ENCODE assay signal across 17 cellular contexts in genomic region chr5:96742519-96742918, GRCh38.
DNase-seq lines count a peak whose midpoint lies in the region; ATAC-seq, FAIRE-seq and TF ChIP-seq lines count a peak whose summit lies in the region.
"Had no signal": no experiment of that assay in that cellular context is flagged by ENCODE, and none has a peak within 500 bp of the region (broad histone marks: within the 10 kb centered on the region; RNA-seq: fewer than 3 reads in every experiment).

No MANE protein-coding gene starts in this region.

- H3K4me3 ChIP-seq in RWPE2 (ENCODE audit: severe bottlenecking) = no peak overlapping the region
- no peak overlapping the region for H3K4me3 ChIP-seq in right atrium auricular region
- H3K4me3 ChIP-seq in osteoblast (ENCODE audit: insufficient read depth, low read length) = no peak overlapping the region
- H3K4me3 ChIP-seq in small intestine (ENCODE audit: low read depth in 1 of 2, low read length in 2 of 2) = no peak overlapping the region

- H3K79me2 ChIP-seq in osteoblast (ENCODE audit: insufficient read depth, low read length) = no peaks in the 10 kb centered on the region

- no peak for FAIRE-seq in small intestine (lab: Jason Lieb, UNC)
- FAIRE-seq: HepG2, RCC 7860 had no signal

- peaks cover 90% of the 10 kb centered on the region for H3K36me3 Mint-ChIP-seq in activated T-cell treated with anti-CD3 and anti-CD28 coated beads, Interleukin-2, amount 50 U/mL, for 24 hours (ENCODE audit: low read depth)
- peaks cover 49% of the 10 kb centered on the region for H3K36me3 Mint-ChIP-seq in stimulated activated memory B cell treated with anti-CD40 and anti-IgM and Interleukin-4, amounts not matched to agents 10 μg/mL and 1 μg/mL and 100 μg/mL, for 72 hours
- H3K36me3 Mint-ChIP-seq in osteocyte (ENCODE audit: unreplicated experiment) = peaks cover 53% of the 10 kb centered on the region

- no peak overlapping the region for H2AFZ ChIP-seq in osteoblast (ENCODE audit: low read length)

- WGBS in small intestine, 3 donors = 67 to 86% (median 81%) methylated on average over 9 of the region's 9 CpGs

- no peak overlapping the region for H3K4me3 Mint-ChIP-seq in activated T-cell treated with anti-CD3 and anti-CD28 coated beads, Interleukin-2, amount 50 U/mL, for 24 hours
- no peak overlapping the region for H3K4me3 Mint-ChIP-seq in stimulated activated memory B cell treated with anti-CD40 and anti-IgM and Interleukin-4, amounts not matched to agents 10 μg/mL and 1 μg/mL and 100 μg/mL, for 72 hours
- no peak overlapping the region for H3K4me3 Mint-ChIP-seq in osteocyte (ENCODE audit: unreplicated experiment)
- H3K4me3 Mint-ChIP-seq: CD4-positive, alpha-beta T cell; nephron had no signal

- H3K27ac Mint-ChIP-seq in activated T-cell treated with anti-CD3 and anti-CD28 coated beads, Interleukin-2, amount 50 U/mL, for 24 hours = peak overlapping the region; percentile 48
- H3K27ac Mint-ChIP-seq in stimulated activated memory B cell treated with anti-CD40 and anti-IgM and Interleukin-4, amounts not matched to agents 10 μg/mL and 1 μg/mL and 100 μg/mL, for 72 hours = peak overlapping the region; percentile 61
- no peak overlapping the region for H3K27ac Mint-ChIP-seq in osteocyte (ENCODE audit: unreplicated experiment)
- H3K27ac Mint-ChIP-seq: CD4-positive, alpha-beta T cell had no signal

- ATAC-seq in RWPE2 (ENCODE audit: low read depth) = no peak
- ATAC-seq in stimulated activated memory B cell treated with anti-CD40 and anti-IgM and Interleukin-4, amounts not matched to agents 10 μg/mL and 1 μg/mL and 100 μg/mL, for 72 hours = no peak
- ATAC-seq: HepG2 had no signal

- peaks cover 3% of the 10 kb centered on the region for H3K4me1 ChIP-seq in RWPE2 (ENCODE audit: insufficient read depth, poor library complexity, severe bottlenecking)
- peaks cover 0 to 59% of the 10 kb centered on the region in 2 donors for H3K4me1 ChIP-seq in right atrium auricular region
- H3K4me1 ChIP-seq in osteoblast (ENCODE audit: insufficient read depth, low read length) = peaks cover 3% of the 10 kb centered on the region
- H3K4me1 ChIP-seq in small intestine (ENCODE audit: control insufficient read depth in 2 of 2, insufficient read depth in 1 of 2, low read depth in 1 of 2, low read length in 1 of 2) = no peaks in the 10 kb centered on the region

- H3K4me1 Mint-ChIP-seq in activated T-cell treated with anti-CD3 and anti-CD28 coated beads, Interleukin-2, amount 50 U/mL, for 24 hours (ENCODE audit: low read depth) = peaks cover 34% of the 10 kb centered on the region
- H3K4me1 Mint-ChIP-seq in stimulated activated memory B cell treated with anti-CD40 and anti-IgM and Interleukin-4, amounts not matched to agents 10 μg/mL and 1 μg/mL and 100 μg/mL, for 72 hours = no peaks in the 10 kb centered on the region
- H3K4me1 Mint-ChIP-seq in osteocyte (ENCODE audit: unreplicated experiment) = no peaks in the 10 kb centered on the region
- H3K4me1 Mint-ChIP-seq: nephron had no signal

- H3K9me3 ChIP-seq in RWPE2 (ENCODE audit: severe bottlenecking) = no peaks in the 10 kb centered on the region
- no peaks in the 10 kb centered on the region for H3K9me3 ChIP-seq in right atrium auricular region
- no peaks in the 10 kb centered on the region for H3K9me3 ChIP-seq in osteoblast (ENCODE audit: low read depth, low read length)
- no peaks in the 10 kb centered on the region for H3K9me3 ChIP-seq in small intestine (ENCODE audit: control insufficient read depth, low read depth)

- H3K27me3 ChIP-seq in RWPE2 (ENCODE audit: insufficient read depth, poor library complexity, severe bottlenecking) = no peaks in the 10 kb centered on the region
- H3K27me3 ChIP-seq in right atrium auricular region = no peaks in the 10 kb centered on the region
- H3K27me3 ChIP-seq in osteoblast (ENCODE audit: insufficient read depth, low read length) = no peaks in the 10 kb centered on the region
- H3K27me3 ChIP-seq in small intestine (ENCODE audit: control insufficient read depth in 2 of 2, insufficient read depth in 2 of 2, low read length in 2 of 2) = no peaks in the 10 kb centered on the region

- peaks cover 2% of the 10 kb centered on the region for H3K9me3 Mint-ChIP-seq in activated T-cell treated with anti-CD3 and anti-CD28 coated beads, Interleukin-2, amount 50 U/mL, for 24 hours
- no peaks in the 10 kb centered on the region for H3K9me3 Mint-ChIP-seq in stimulated activated memory B cell treated with anti-CD40 and anti-IgM and Interleukin-4, amounts not matched to agents 10 μg/mL and 1 μg/mL and 100 μg/mL, for 72 hours
- H3K9me3 Mint-ChIP-seq in osteocyte (ENCODE audit: unreplicated experiment) = no peaks in the 10 kb centered on the region
- H3K9me3 Mint-ChIP-seq: CD4-positive, alpha-beta T cell; nephron had no signal

- no peaks in the 10 kb centered on the region for H4K20me1 ChIP-seq in osteoblast (ENCODE audit: insufficient read depth, low read length)

- DNase-seq in activated T-cell treated with anti-CD3 and anti-CD28 coated beads, Interleukin-2, amount 50 U/mL, for 24 hours = no peak
- DNase-seq in activated T-cell treated with anti-CD3 and anti-CD28 coated beads for 4 hours = no peak
- no peak for DNase-seq in RWPE2 (ENCODE audit: low spot score)
- no peak for DNase-seq in right atrium auricular region (ENCODE audit: low spot score)
- DNase-seq in osteocyte (ENCODE audit: extremely low spot score, unreplicated experiment) = no peak
- no peak for DNase-seq in osteoblast (ENCODE audit: insufficient read length, low spot score, missing footprints)
- no peak for DNase-seq in small intestine
- DNase-seq: activated naive CD4-positive, alpha-beta T cell treated with anti-CD3 and anti-CD28 coated beads, Interleukin-2, amount 50 U/mL, for 16 hours; CD4-positive, alpha-beta T cell; left colon; NCI-H1048; NCI-H774; stimulated activated CD4-positive, alpha-beta T cell treated with anti-CD3 and anti-CD28 coated beads, Interleukin-2, amount 100 ng/mL, for 24 hours had no signal

- no peak for TF ChIP-seq CTCF in RWPE2 (IDR thresholded peaks at IDR 0.05; ENCODE audit: poor library complexity, severe bottlenecking)
- TF ChIP-seq CTCF in right atrium auricular region (IDR thresholded peaks at IDR 0.05) = no peak
- no peak for TF ChIP-seq CTCF in osteocyte (IDR thresholded peaks at IDR 0.05)
- TF ChIP-seq CTCF in osteoblast (IDR thresholded peaks at IDR 0.05; ENCODE audit: extremely low read depth, low read depth, low read length) = no peak

- H3K4me2 ChIP-seq in osteoblast (ENCODE audit: insufficient read depth, low read length) = no peak overlapping the region

- peaks cover 100% of the 10 kb centered on the region for H3K36me3 ChIP-seq in RWPE2 (ENCODE audit: low read depth)
- H3K36me3 ChIP-seq in right atrium auricular region = peaks cover 82% of the 10 kb centered on the region
- H3K36me3 ChIP-seq in osteoblast (ENCODE audit: insufficient read depth, low read length) = peaks cover 98% of the 10 kb centered on the region
- peaks cover 22 to 40% of the 10 kb centered on the region in 2 donors for H3K36me3 ChIP-seq in small intestine (ENCODE audit: control insufficient read depth in 2 of 2, insufficient read depth in 2 of 2, low read length in 2 of 2)

- no peaks in the 10 kb centered on the region for H3K27me3 Mint-ChIP-seq in activated T-cell treated with anti-CD3 and anti-CD28 coated beads, Interleukin-2, amount 50 U/mL, for 24 hours
- H3K27me3 Mint-ChIP-seq in stimulated activated memory B cell treated with anti-CD40 and anti-IgM and Interleukin-4, amounts not matched to agents 10 μg/mL and 1 μg/mL and 100 μg/mL, for 72 hours = no peaks in the 10 kb centered on the region
- H3K27me3 Mint-ChIP-seq in osteocyte (ENCODE audit: unreplicated experiment) = no peaks in the 10 kb centered on the region
- H3K27me3 Mint-ChIP-seq: CD4-positive, alpha-beta T cell had no signal

- H3K27ac ChIP-seq in RWPE2 (ENCODE audit: poor library complexity, severe bottlenecking) = peak overlapping the region; percentile 7
- H3K27ac ChIP-seq in right atrium auricular region = peak overlapping the region; percentile 80 to 82
- H3K27ac ChIP-seq in osteoblast (ENCODE audit: low read depth, low read length) = no peak overlapping the region
- no peak overlapping the region for H3K27ac ChIP-seq in small intestine (ENCODE audit: low read depth in 1 of 2, low read length in 1 of 2)

Comparison
In these comparisons a context has a peak if more than half of its experiments do, and no peak if none do; other contexts are left out.
1. H3K27ac ChIP-seq: peak in RWPE2 (single experiment) and right atrium auricular region (2 of 2); none in osteoblast (single experiment) and small intestine (0 of 2).